In genomic region chr6:116570856-116571682, GRCh38 we compare ENCODE assay signal across 8 cellular contexts. TPM values are rescaled to one million over a fixed set of nuclear protein-coding genes. Genes with fewer than 3 reads are reported as not detected.
DNase-seq lines count a peak whose midpoint lies in the region; ATAC-seq and TF ChIP-seq lines count a peak whose summit lies in the region.

RWDD1 (plus strand) TSS chr6:116571504; CDS start chr6:116571583, 79 bp downstream.

- H3K27ac ChIP-seq in CD4-positive, alpha-beta T cell (ENCODE audit: low read depth, low read length): peak within 1 kb of the TSS; percentile 85
- H3K27ac ChIP-seq in dorsolateral prefrontal cortex (peak within 1 kb of the TSS in 58 of 59 donors; percentile 62 to 96 (median 86)), right lobe of liver (peak within 1 kb of the TSS; percentile 78 to 85 (median 80))

- intact Hi-C loops in CD4-positive, alpha-beta T cell (cut with DNase I, micrococcal nuclease): loop anchor here (2.0 to 5.0 kb wide), 3 partner anchors 96 to 469 kb away; partner anchors contain the start of genes ZUP1 (in 2 of the 2) and NT5DC1 (in 1 of the 2)
- intact Hi-C loops in activated CD4-positive, alpha-beta memory T cell treated with anti-CD3 and anti-CD28 coated beads for 36 hours (cut with micrococcal nuclease): loop anchor here (1.0 to 10.0 kb wide), 10 partner anchors 45 to 1106 kb away; partner anchors contain the start of genes DSE, KPNA5, NUS1 and RSPH4A
- intact Hi-C loops in dorsolateral prefrontal cortex (cut with DNase I) (loop anchor here in 1 of 2 donors (2.0 to 10.0 kb wide), 2 partner anchors 94 to 292 kb away; partner anchors contain the start of genes TSPYL1 and ZUP1), right lobe of liver (cut with DNase I) (no loop called here)

- CTCF ChIA-PET in CD4-positive, alpha-beta T cell (lab: Charles Lee): interaction anchor here (0.7 to 2.6 kb wide), 7 partner anchors 10 to 470 kb away, joined by 3 to 10 read pairs (median 5); partner anchors contain the start of genes NT5DC1 and TSPYL1
- CTCF ChIA-PET in activated CD4-positive, alpha-beta memory T cell treated with anti-CD3 and anti-CD28 coated beads for 36 hours (lab: Charles Lee): interaction anchor here (0.7 to 4.2 kb wide), 12 partner anchors 8 to 354 kb away, joined by 3 to 29 read pairs (median 6); partner anchors contain the start of gene RSPH4A

- H3K27me3 ChIP-seq in CD4-positive, alpha-beta T cell (ENCODE audit: control insufficient read depth, insufficient read depth, low read length): no peaks in the 10 kb centered on the region
- H3K27me3 ChIP-seq in dorsolateral prefrontal cortex: no peaks in the 10 kb centered on the region
- no peaks in the 10 kb centered on the region for H3K27me3 ChIP-seq in right lobe of liver

- H3K4me3 Mint-ChIP-seq in CD4-positive, alpha-beta T cell: peak within 1 kb of the TSS; percentile 95
- H3K4me3 Mint-ChIP-seq in activated CD4-positive, alpha-beta memory T cell treated with anti-CD3 and anti-CD28 coated beads for 36 hours: peak within 1 kb of the TSS; percentile 97

- WGBS in right lobe of liver (ENCODE audit: insufficient coverage, low coverage, low lambda C conversion rate, missing lambda C conversion rate): 0% methylated on average over 19 of the region's 62 CpGs

- no peaks in the 10 kb centered on the region for H3K27me3 Mint-ChIP-seq in CD4-positive, alpha-beta T cell
- H3K27me3 Mint-ChIP-seq in activated CD4-positive, alpha-beta memory T cell treated with anti-CD3 and anti-CD28 coated beads for 36 hours: no peaks in the 10 kb centered on the region

- TF ChIP-seq POLR2A in right lobe of liver (IDR thresholded peaks at IDR 0.05): peak; percentile 82

- no peaks in the 10 kb centered on the region for H3K36me3 ChIP-seq in right lobe of liver

- no peaks in the 10 kb centered on the region for H3K9me3 Mint-ChIP-seq in CD4-positive, alpha-beta T cell
- H3K9me3 Mint-ChIP-seq in activated CD4-positive, alpha-beta memory T cell treated with anti-CD3 and anti-CD28 coated beads for 36 hours: no peaks in the 10 kb centered on the region

- peak; percentile 96 to 99 (median 97) for DNase-seq in CD4-positive, alpha-beta T cell
- DNase-seq in NCI-H82 treated with DMSO at 0.1 percent for 48 hours (lab: John Stamatoyannopoulos, UW; ENCODE audit: unreplicated experiment) (peak; percentile 97), dorsolateral prefrontal cortex (peak; percentile 95 to 99 (median 99)), right lobe of liver (peak; percentile 99)
- DNase-seq in activated CD4-positive, alpha-beta memory T cell treated with anti-CD3 and anti-CD28 coated beads for 36 hours: peak; percentile 99
- peak; percentile 96 to 98 for DNase-seq in stimulated activated CD4-positive, alpha-beta T cell treated with anti-CD3 and anti-CD28 coated beads, Interleukin-4, amount 100 ng/mL, for 4 hours

- no peak for TF ChIP-seq CTCF in CD4-positive, alpha-beta T cell (IDR thresholded peaks at IDR 0.05)
- TF ChIP-seq CTCF in dorsolateral prefrontal cortex (IDR thresholded peaks at IDR 0.05 in 54 of 56, conservative IDR thresholded peaks at IDR 0.05 in 2 of 56; ENCODE audit: low read depth in 1 of 56, partially characterized antibody in 56 of 56) (peak in 50 of 56 donors; percentile 4 to 68 (median 38)), right lobe of liver (IDR thresholded peaks at IDR 0.05) (peak in 1 of 4 donors; percentile 21)

- ATAC-seq in CD4-positive, alpha-beta T cell (ENCODE audit: poor library complexity): peak; percentile 94
- ATAC-seq in GM19438 (IDR thresholded peaks at IDR 0.05; ENCODE audit: low read depth, unreplicated experiment) (peak; percentile 95), HG03575 (IDR thresholded peaks at IDR 0.05; ENCODE audit: extremely low read depth, insufficient number of reproducible peaks, low FRiP score, unreplicated experiment) (peak; percentile 86), right lobe of liver (peak; percentile 98 to 99 (median 98))

- H3K27ac Mint-ChIP-seq in CD4-positive, alpha-beta T cell: peak within 1 kb of the TSS; percentile 97
- H3K27ac Mint-ChIP-seq in activated CD4-positive, alpha-beta memory T cell treated with anti-CD3 and anti-CD28 coated beads for 36 hours: peak within 1 kb of the TSS; percentile 93

- POLR2A ChIA-PET in CD4-positive, alpha-beta T cell (lab: Charles Lee): interaction anchor here (0.6 to 3.4 kb wide), 29 partner anchors 8 to 1031 kb away, joined by 3 to 121 read pairs (median 4); partner anchors contain the start of genes DSE, GOPC, KPNA5 and NT5DC1
- POLR2A ChIA-PET in activated CD4-positive, alpha-beta memory T cell treated with anti-CD3 and anti-CD28 coated beads for 36 hours (lab: Charles Lee): interaction anchor here (0.8 to 2.3 kb wide), 11 partner anchors 10 to 471 kb away, joined by 3 to 15 read pairs (median 3); partner anchors contain the start of genes NT5DC1, TSPYL1, TSPYL4 and ZUP1

- peaks cover 55% of the 10 kb centered on the region for H3K4me1 Mint-ChIP-seq in CD4-positive, alpha-beta T cell (ENCODE audit: low read depth)
- H3K4me1 Mint-ChIP-seq in activated CD4-positive, alpha-beta memory T cell treated with anti-CD3 and anti-CD28 coated beads for 36 hours (ENCODE audit: low read depth): peaks cover 49% of the 10 kb centered on the region

- peaks cover 0 to 18% (median 3%) of the 10 kb centered on the region in 4 donors for H3K4me1 ChIP-seq in right lobe of liver

- H3K4me3 ChIP-seq in dorsolateral prefrontal cortex: peak within 1 kb of the TSS; percentile 64 to 99 (median 88)
- peak within 1 kb of the TSS; percentile 79 to 95 (median 90) for H3K4me3 ChIP-seq in right lobe of liver

- no peaks in the 10 kb centered on the region for H3K9me3 ChIP-seq in CD4-positive, alpha-beta T cell (ENCODE audit: control insufficient read depth, low read length)
- H3K9me3 ChIP-seq in right lobe of liver: no peaks in the 10 kb centered on the region

- peaks cover 34% of the 10 kb centered on the region for H3K36me3 Mint-ChIP-seq in CD4-positive, alpha-beta T cell (ENCODE audit: low read depth)
- peaks cover 11% of the 10 kb centered on the region for H3K36me3 Mint-ChIP-seq in activated CD4-positive, alpha-beta memory T cell treated with anti-CD3 and anti-CD28 coated beads for 36 hours

RNA-seq across cellular contexts. Expression of gene RWDD1, which starts in this region (rescaled TPM):
- total RNA-seq in CD4-positive, alpha-beta T cell: 10 to 100 TPM; 60.3 to 60.5 TPM
- total RNA-seq in activated CD4-positive, alpha-beta memory T cell treated with anti-CD3 and anti-CD28 coated beads for 36 hours: 10 to 100 TPM; 46.7 to 49.1 TPM
- total RNA-seq in dorsolateral prefrontal cortex (10 to 100 TPM; 25.9 to 50.3 (median 37.6) TPM), right lobe of liver (10 to 100 TPM; 14.8 to 22.1 (median 21.2) TPM)

Comparison
In these comparisons a context has a peak if more than half of its experiments do, and no peak if none do; other contexts are left out.
1. Peak in every context shown above with its lines: DNase-seq, ATAC-seq, H3K4me3 ChIP-seq and H3K27ac ChIP-seq.
2. intact Hi-C loops: an anchor here in CD4-positive, alpha-beta T cell (2.0 to 5.0 kb wide) and activated CD4-positive, alpha-beta memory T cell treated with anti-CD3 and anti-CD28 coated beads for 36 hours (1.0 to 10.0 kb wide); none called in right lobe of liver.